In the genomic region with DNA sequence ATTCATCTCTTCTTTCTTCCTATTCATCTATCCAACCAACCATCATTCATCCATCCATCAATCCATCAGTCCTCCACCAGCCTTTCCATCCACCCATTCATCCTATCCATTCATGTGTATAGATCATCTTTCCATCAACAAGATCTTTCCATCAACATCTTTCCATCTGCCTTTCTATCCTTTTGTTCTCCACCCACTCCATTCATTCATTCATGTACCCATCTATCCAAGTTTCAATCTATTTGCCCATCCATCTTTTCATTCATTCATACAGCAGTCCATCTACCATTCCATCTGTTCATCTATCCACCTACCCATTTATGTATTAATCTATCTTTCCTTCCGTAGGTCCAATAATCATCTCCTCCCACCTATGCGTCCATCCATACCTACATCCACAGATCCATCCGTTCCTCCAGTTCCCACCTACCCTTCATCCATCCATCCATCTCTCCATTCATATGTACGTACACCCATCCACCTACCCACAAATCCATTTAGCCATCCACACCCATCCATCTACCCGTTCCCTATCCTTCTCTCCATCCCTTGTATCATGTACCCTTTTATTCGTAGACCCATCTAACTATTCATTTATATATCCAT, we compare ENCODE assay signal across 12 cellular contexts. TPM values are rescaled to one million over a fixed set of nuclear protein-coding genes. Genes with fewer than 3 reads are reported as not detected.
"Had no signal": no experiment of that assay in that cellular context is flagged by ENCODE, and none has a peak within 500 bp of the region (broad histone marks: within the 10 kb centered on the region; RNA-seq: fewer than 3 reads in every experiment).

No MANE protein-coding gene starts in this region.

- H2AFZ ChIP-seq: GM23248, GM23338 had no signal

- H3K4me3 ChIP-seq: GM23248, GM23338, HAP-1 had no signal

- H3K4me2 ChIP-seq: GM23338 had no signal

- H3K9me3 Mint-ChIP-seq: GM23338 had no signal

- FAIRE-seq: H1, H54 had no signal

- H3K27ac Mint-ChIP-seq: GM23338, H9, HFFc6 had no signal

- DNase-seq: GM23248, GOT3, H7, H9, HCEC 1CT, HFFc6 had no signal

- H3K4me1 ChIP-seq: HAP-1 had no signal

- H3K4me1 Mint-ChIP-seq: GM23338 had no signal

- H3K27ac ChIP-seq: GM23248 had no signal

- ATAC-seq: GM23338, HCT116 had no signal

- H3K36me3 ChIP-seq: HAP-1 had no signal

- H3K4me3 Mint-ChIP-seq: GM23338, H9, HFFc6 had no signal

RNA-seq across cellular contexts. Expression of a gene that starts 53.3 kb away (rescaled TPM):
- total RNA-seq: H4, HFFc6 had no signal
- polyA plus RNA-seq: GM23248 had no signal
